Comparison of ENCODE assay signal across 1 cellular context in the genomic region with DNA sequence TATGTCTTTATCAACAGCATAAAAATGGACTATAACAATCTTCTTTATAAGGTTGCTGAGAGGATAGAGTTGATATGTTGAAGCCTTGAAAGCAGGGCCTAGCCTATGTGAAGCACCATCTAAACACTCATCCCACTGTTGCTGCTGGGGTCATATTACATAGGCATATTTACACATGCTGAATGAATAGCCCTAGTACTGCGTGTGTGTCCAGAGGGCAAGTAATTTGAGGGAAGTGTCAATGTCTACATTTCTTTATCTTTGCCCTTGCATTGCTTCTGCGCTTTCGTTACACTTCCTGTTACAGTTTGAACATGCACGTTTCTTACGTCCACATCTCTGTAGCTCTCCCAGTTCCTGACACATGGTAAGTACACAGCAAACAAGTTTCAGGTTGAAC.
TF ChIP-seq lines count a peak whose summit lies in the region.

No MANE protein-coding gene starts in this region.

TF ChIP-seq in HepG2, 621 proteins besides CTCF, POLR2A, EP300 and RAD21 (continued from another document):
- TF ChIP-seq GABPA (IDR thresholded peaks at IDR 0.05; ENCODE audit: low read depth, low read length) (no peak), GABPA (CRISPR knock-in tag; IDR thresholded peaks at IDR 0.05; ENCODE audit: low read depth) (peak; percentile 75), RBFOX2 (IDR thresholded peaks at IDR 0.05; ENCODE audit: low read depth, low read length) (no peak), MXI1 (IDR thresholded peaks at IDR 0.05; ENCODE audit: borderline replicate concordance, low read depth, low read length) (peak; percentile 24; the same call in 1 of the 3 replicates), ATF7 (IDR thresholded peaks at IDR 0.05) (no peak), ATF7 (CRISPR knock-in tag; IDR thresholded peaks at IDR 0.05) (no peak), ZNF557 (CRISPR knock-in tag; IDR thresholded peaks at IDR 0.05) (no peak), ZSCAN31 (CRISPR knock-in tag; IDR thresholded peaks at IDR 0.05; ENCODE audit: low read depth) (no peak)
- TF ChIP-seq, protein P1, sequence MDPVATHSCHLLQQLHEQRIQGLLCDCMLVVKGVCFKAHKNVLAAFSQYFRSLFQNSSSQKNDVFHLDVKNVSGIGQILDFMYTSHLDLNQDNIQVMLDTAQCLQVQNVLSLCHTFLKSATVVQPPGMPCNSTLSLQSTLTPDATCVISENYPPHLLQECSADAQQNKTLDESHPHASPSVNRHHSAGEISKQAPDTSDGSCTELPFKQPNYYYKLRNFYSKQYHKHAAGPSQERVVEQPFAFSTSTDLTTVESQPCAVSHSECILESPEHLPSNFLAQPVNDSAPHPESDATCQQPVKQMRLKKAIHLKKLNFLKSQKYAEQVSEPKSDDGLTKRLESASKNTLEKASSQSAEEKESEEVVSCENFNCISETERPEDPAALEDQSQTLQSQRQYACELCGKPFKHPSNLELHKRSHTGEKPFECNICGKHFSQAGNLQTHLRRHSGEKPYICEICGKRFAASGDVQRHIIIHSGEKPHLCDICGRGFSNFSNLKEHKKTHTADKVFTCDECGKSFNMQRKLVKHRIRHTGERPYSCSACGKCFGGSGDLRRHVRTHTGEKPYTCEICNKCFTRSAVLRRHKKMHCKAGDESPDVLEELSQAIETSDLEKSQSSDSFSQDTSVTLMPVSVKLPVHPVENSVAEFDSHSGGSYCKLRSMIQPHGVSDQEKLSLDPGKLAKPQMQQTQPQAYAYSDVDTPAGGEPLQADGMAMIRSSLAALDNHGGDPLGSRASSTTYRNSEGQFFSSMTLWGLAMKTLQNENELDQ (CRISPR knock-in tag; IDR thresholded peaks at IDR 0.05; ENCODE audit: borderline replicate concordance), result no peak
- TF ChIP-seq, protein P2, sequence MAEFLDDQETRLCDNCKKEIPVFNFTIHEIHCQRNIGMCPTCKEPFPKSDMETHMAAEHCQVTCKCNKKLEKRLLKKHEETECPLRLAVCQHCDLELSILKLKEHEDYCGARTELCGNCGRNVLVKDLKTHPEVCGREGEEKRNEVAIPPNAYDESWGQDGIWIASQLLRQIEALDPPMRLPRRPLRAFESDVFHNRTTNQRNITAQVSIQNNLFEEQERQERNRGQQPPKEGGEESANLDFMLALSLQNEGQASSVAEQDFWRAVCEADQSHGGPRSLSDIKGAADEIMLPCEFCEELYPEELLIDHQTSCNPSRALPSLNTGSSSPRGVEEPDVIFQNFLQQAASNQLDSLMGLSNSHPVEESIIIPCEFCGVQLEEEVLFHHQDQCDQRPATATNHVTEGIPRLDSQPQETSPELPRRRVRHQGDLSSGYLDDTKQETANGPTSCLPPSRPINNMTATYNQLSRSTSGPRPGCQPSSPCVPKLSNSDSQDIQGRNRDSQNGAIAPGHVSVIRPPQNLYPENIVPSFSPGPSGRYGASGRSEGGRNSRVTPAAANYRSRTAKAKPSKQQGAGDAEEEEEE (CRISPR knock-in tag; IDR thresholded peaks at IDR 0.05; ENCODE audit: borderline replicate concordance), result no peak
- TF ChIP-seq, protein P3, sequence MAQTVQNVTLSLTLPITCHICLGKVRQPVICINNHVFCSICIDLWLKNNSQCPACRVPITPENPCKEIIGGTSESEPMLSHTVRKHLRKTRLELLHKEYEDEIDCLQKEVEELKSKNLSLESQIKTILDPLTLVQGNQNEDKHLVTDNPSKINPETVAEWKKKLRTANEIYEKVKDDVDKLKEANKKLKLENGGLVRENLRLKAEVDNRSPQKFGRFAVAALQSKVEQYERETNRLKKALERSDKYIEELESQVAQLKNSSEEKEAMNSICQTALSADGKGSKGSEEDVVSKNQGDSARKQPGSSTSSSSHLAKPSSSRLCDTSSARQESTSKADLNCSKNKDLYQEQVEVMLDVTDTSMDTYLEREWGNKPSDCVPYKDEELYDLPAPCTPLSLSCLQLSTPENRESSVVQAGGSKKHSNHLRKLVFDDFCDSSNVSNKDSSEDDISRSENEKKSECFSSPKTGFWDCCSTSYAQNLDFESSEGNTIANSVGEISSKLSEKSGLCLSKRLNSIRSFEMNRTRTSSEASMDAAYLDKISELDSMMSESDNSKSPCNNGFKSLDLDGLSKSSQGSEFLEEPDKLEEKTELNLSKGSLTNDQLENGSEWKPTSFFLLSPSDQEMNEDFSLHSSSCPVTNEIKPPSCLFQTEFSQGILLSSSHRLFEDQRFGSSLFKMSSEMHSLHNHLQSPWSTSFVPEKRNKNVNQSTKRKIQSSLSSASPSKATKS (CRISPR knock-in tag; IDR thresholded peaks at IDR 0.05), result no peak
